1 cellular context compared by ENCODE assay signal in genomic region chr17:28390563-28390962, GRCh38.
TF ChIP-seq lines count a peak whose summit lies in the region.

No MANE protein-coding gene starts in this region.

TF ChIP-seq in K562, 482 proteins besides CTCF, POLR2A, EP300 and RAD21:
- no peak for TF ChIP-seq ZNF347 (CRISPR knock-in tag; IDR thresholded peaks at IDR 0.05; ENCODE audit: low read depth)
- no peak for TF ChIP-seq SRF (CRISPR knock-in tag; IDR thresholded peaks at IDR 0.05)
- no peak for TF ChIP-seq TEAD1 (CRISPR knock-in tag; IDR thresholded peaks at IDR 0.05)
- no peak for TF ChIP-seq HLTF (IDR thresholded peaks at IDR 0.05)
- no peak for TF ChIP-seq LARP7 (IDR thresholded peaks at IDR 0.05)
- TF ChIP-seq ZFP36 (IDR thresholded peaks at IDR 0.05; ENCODE audit: low read depth, low read length, partially characterized antibody), result peak; percentile 92
- no peak for TF ChIP-seq MECOM (CRISPR knock-in tag; IDR thresholded peaks at IDR 0.05)
- peak; percentile 16; the same call in 1 of the 2 replicates for TF ChIP-seq BCOR (IDR thresholded peaks at IDR 0.05)
- TF ChIP-seq RBM25 (IDR thresholded peaks at IDR 0.05; ENCODE audit: low read depth, low read length, severe bottlenecking), result peak; percentile 36
- TF ChIP-seq ZNF436 (CRISPR knock-in tag; IDR thresholded peaks at IDR 0.05), result 0 out of 2 replicates have a peak, but pooled peaks have one; percentile 43
- no peak for TF ChIP-seq TRIM28 (IDR thresholded peaks at IDR 0.05)
- no peak for TF ChIP-seq AFF1 (IDR thresholded peaks at IDR 0.05; ENCODE audit: low read depth in 1 of 2, partially characterized antibody in 2 of 2)
